In the genomic region with DNA sequence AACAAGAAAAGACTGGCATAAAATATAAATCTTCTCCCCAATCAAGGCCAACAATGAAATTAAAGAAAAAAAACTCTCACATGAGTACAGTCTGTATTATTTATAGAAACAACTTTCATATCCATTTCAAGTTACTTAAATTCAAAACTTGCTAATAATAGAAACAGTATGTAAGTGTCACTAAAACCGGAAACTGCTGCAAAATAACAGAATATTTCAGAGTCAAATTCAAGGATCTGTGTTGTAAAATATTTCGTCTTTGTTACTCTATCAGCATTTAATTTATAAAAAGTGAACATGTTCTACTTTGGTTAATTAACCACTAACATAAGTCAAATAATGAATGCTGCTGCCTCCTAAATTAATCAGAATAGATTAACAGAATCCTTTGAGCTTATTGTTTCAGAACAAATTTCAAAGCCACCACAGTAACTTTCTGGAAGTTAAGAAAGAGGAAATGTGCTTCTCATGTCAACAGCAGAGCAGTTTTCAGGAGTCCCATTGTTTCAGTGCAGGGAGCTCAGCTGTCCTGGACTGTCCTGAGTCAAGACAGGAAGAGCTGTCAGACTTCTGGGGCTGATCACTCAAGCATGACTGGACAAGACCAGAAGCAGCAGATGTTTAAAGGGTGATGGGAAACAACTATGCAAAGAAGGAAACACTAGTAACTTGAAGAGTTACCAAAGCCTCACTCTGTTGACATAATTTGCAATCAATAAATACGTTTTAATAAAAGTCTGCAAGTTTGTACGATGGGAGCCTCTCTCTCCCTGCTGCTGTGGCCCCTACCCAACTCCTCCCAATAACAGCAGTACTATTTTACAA, we compare ENCODE assay signal across 1 cellular context.
TF ChIP-seq lines count a peak whose summit lies in the region.

No MANE protein-coding gene starts in this region.

TF ChIP-seq in GM23338, 12 proteins besides CTCF, POLR2A, EP300 and RAD21 (continued from another document):
- TF ChIP-seq, protein P1, sequence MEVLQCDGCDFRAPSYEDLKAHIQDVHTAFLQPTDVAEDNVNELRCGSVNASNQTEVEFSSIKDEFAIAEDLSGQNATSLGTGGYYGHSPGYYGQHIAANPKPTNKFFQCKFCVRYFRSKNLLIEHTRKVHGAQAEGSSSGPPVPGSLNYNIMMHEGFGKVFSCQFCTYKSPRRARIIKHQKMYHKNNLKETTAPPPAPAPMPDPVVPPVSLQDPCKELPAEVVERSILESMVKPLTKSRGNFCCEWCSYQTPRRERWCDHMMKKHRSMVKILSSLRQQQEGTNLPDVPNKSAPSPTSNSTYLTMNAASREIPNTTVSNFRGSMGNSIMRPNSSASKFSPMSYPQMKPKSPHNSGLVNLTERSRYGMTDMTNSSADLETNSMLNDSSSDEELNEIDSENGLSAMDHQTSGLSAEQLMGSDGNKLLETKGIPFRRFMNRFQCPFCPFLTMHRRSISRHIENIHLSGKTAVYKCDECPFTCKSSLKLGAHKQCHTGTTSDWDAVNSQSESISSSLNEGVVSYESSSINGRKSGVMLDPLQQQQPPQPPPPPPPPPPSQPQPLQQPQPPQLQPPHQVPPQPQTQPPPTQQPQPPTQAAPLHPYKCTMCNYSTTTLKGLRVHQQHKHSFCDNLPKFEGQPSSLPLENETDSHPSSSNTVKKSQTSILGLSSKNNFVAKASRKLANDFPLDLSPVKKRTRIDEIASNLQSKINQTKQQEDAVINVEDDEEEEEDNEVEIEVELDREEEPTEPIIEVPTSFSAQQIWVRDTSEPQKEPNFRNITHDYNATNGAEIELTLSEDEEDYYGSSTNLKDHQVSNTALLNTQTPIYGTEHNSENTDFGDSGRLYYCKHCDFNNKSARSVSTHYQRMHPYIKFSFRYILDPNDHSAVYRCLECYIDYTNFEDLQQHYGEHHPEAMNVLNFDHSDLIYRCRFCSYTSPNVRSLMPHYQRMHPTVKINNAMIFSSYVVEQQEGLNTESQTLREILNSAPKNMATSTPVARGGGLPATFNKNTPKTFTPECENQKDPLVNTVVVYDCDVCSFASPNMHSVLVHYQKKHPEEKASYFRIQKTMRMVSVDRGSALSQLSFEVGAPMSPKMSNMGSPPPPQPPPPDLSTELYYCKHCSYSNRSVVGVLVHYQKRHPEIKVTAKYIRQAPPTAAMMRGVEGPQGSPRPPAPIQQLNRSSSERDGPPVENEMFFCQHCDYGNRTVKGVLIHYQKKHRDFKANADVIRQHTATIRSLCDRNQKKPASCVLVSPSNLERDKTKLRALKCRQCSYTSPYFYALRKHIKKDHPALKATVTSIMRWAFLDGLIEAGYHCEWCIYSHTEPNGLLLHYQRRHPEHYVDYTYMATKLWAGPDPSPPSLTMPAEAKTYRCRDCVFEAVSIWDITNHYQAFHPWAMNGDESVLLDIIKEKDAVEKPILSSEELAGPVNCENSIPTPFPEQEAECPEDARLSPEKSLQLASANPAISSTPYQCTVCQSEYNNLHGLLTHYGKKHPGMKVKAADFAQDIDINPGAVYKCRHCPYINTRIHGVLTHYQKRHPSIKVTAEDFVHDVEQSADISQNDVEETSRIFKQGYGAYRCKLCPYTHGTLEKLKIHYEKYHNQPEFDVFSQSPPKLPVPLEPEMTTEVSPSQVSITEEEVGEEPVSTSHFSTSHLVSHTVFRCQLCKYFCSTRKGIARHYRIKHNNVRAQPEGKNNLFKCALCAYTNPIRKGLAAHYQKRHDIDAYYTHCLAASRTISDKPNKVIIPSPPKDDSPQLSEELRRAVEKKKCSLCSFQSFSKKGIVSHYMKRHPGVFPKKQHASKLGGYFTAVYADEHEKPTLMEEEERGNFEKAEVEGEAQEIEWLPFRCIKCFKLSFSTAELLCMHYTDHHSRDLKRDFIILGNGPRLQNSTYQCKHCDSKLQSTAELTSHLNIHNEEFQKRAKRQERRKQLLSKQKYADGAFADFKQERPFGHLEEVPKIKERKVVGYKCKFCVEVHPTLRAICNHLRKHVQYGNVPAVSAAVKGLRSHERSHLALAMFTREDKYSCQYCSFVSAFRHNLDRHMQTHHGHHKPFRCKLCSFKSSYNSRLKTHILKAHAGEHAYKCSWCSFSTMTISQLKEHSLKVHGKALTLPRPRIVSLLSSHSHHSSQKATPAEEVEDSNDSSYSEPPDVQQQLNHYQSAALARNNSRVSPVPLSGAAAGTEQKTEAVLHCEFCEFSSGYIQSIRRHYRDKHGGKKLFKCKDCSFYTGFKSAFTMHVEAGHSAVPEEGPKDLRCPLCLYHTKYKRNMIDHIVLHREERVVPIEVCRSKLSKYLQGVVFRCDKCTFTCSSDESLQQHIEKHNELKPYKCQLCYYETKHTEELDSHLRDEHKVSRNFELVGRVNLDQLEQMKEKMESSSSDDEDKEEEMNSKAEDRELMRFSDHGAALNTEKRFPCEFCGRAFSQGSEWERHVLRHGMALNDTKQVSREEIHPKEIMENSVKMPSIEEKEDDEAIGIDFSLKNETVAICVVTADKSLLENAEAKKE (CRISPR knock-in tag; IDR thresholded peaks at IDR 0.05), result no peak
- TF ChIP-seq, protein P2, sequence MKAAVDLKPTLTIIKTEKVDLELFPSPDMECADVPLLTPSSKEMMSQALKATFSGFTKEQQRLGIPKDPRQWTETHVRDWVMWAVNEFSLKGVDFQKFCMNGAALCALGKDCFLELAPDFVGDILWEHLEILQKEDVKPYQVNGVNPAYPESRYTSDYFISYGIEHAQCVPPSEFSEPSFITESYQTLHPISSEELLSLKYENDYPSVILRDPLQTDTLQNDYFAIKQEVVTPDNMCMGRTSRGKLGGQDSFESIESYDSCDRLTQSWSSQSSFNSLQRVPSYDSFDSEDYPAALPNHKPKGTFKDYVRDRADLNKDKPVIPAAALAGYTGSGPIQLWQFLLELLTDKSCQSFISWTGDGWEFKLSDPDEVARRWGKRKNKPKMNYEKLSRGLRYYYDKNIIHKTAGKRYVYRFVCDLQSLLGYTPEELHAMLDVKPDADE (IDR thresholded peaks at IDR 0.05), result no peak
- TF ChIP-seq EZH2phosphoT487 (IDR thresholded peaks at IDR 0.05; ENCODE audit: unreplicated experiment), result no peak
- TF ChIP-seq JUNB (IDR thresholded peaks at IDR 0.05; ENCODE audit: unreplicated experiment), result no peak
- no peak for TF ChIP-seq NANOG (IDR thresholded peaks at IDR 0.05; ENCODE audit: borderline replicate concordance)
- TF ChIP-seq ZNF331 (CRISPR knock-in tag; IDR thresholded peaks at IDR 0.05; ENCODE audit: low read depth), result no peak
- no peak for TF ChIP-seq STAT1 (IDR thresholded peaks at IDR 0.05; ENCODE audit: unreplicated experiment)
- TF ChIP-seq ZNF114 (CRISPR knock-in tag; IDR thresholded peaks at IDR 0.05), result no peak
- no peak for TF ChIP-seq POLR2AphosphoS5 (IDR thresholded peaks at IDR 0.05; ENCODE audit: low read depth)
- no peak for TF ChIP-seq CREB1 (CRISPR knock-in tag; IDR thresholded peaks at IDR 0.05; ENCODE audit: low read depth)
- TF ChIP-seq EZH2 (IDR thresholded peaks at IDR 0.05; ENCODE audit: low read depth, unreplicated experiment), result no peak
